Comparison of ENCODE assay signal across 11 cellular contexts in the genomic region with DNA sequence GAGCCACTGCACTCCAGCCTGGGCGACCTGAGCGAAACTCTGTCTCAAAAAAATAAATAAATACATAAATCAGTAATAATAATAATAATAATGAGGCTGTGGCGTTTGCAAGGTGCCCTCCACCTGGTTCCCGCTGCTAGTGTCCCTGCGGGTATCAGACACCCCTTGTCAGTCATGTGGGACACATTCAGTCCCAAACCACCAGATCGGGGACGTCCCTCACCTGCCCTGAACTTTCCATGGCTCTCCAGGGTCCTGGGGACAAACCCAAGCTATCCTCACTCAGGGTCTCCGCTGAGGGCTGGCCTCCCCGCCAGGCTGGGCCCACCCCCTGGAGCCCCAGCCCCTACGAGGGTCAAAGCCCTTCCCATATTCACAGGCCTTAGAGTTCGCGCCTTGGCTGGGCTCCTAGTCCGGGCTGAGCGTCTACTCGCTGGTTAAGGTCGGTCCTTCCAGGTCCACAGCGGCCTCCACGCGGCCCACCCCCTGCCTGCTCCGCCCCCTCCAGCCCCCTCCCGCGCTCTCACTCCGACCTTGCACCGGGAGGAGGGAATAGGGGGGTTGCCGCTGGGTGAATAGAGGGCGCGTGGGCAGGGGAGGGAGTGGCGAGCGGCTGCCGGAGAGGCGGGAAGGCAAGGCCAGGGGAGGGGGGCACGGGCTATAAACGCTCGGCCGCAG. TPM values are rescaled to one million over a fixed set of nuclear protein-coding genes. Genes with fewer than 3 reads are reported as not detected.
DNase-seq lines count a peak whose midpoint lies in the region; ATAC-seq and TF ChIP-seq lines count a peak whose summit lies in the region.
"Had no signal": no experiment of that assay in that cellular context is flagged by ENCODE, and none has a peak within 500 bp of the region (broad histone marks: within the 10 kb centered on the region; RNA-seq: fewer than 3 reads in every experiment).

No MANE protein-coding gene starts in this region.

- H3K4me3 ChIP-seq in kidney epithelial cell (ENCODE audit: low read depth, low read length): peak overlapping the region; percentile 22
- H3K4me3 ChIP-seq in thoracic aorta: peak overlapping the region; percentile 64

- peaks cover 27% of the 10 kb centered on the region for H3K4me1 Mint-ChIP-seq in activated naive CD4-positive, alpha-beta T cell treated with anti-CD3 and anti-CD28 coated beads, Interleukin-2, amount 10 ng/mL, durations not matched to agents 7 days and 5 days

- TF ChIP-seq CTCF in kidney epithelial cell (IDR thresholded peaks at IDR 0.05; ENCODE audit: insufficient read depth, low read length, poor library complexity, severe bottlenecking): no peak
- no peak for TF ChIP-seq CTCF in thoracic aorta (IDR thresholded peaks at IDR 0.05)

- H3K4me1 ChIP-seq in thoracic aorta (ENCODE audit: control insufficient read depth in 1 of 2, low read depth in 2 of 2): peaks cover 19 to 48% of the 10 kb centered on the region in 2 donors
- H3K4me1 ChIP-seq: foreskin keratinocyte had no signal

- CTCF ChIA-PET in activated naive CD4-positive, alpha-beta T cell treated with anti-CD3 and anti-CD28 coated beads, Interleukin-2, amount 10 ng/mL, durations not matched to agents 7 days and 5 days (lab: Charles Lee): interaction anchor here (1.1 to 4.5 kb wide), 3 partner anchors 53 to 75 kb away, joined by 4 to 24 read pairs (median 12); no protein-coding TSS in a partner anchor

- H3K9me3 Mint-ChIP-seq in activated naive CD4-positive, alpha-beta T cell treated with anti-CD3 and anti-CD28 coated beads, Interleukin-2, amount 10 ng/mL, durations not matched to agents 7 days and 5 days: no peaks in the 10 kb centered on the region

- H3K27ac ChIP-seq in thoracic aorta: no peak overlapping the region
- H3K27ac ChIP-seq: foreskin keratinocyte had no signal

- peaks cover 47% of the 10 kb centered on the region for H3K27me3 Mint-ChIP-seq in activated naive CD4-positive, alpha-beta T cell treated with anti-CD3 and anti-CD28 coated beads, Interleukin-2, amount 10 ng/mL, durations not matched to agents 7 days and 5 days

- DNase-seq in activated naive CD4-positive, alpha-beta T cell treated with anti-CD3 and anti-CD28 coated beads, Interleukin-2, amount 10 ng/mL, durations not matched to agents 7 days and 5 days: peak; percentile 41
- no peak for DNase-seq in activated naive CD4-positive, alpha-beta T cell (lab: John Stamatoyannopoulos, UW)
- DNase-seq in UCSD-AML1 (lab: John Stamatoyannopoulos, UW; ENCODE audit: unreplicated experiment): peak; percentile 27
- no peak for DNase-seq in kidney epithelial cell (ENCODE audit: low read depth)
- no peak for DNase-seq in thoracic aorta (ENCODE audit: low spot score)
- DNase-seq: DND-41, foreskin keratinocyte, NCI-H1694 had no signal

- H3K4me3 Mint-ChIP-seq in activated naive CD4-positive, alpha-beta T cell treated with anti-CD3 and anti-CD28 coated beads, Interleukin-2, amount 10 ng/mL, durations not matched to agents 7 days and 5 days: peak overlapping the region; percentile 40

- ATAC-seq in thoracic aorta (ENCODE audit: insufficient number of reproducible peaks, low FRiP score, low read depth): no peak
- no peak for ATAC-seq in HG03439 (IDR thresholded peaks at IDR 0.05; ENCODE audit: unreplicated experiment)
- ATAC-seq in GM19452 (IDR thresholded peaks at IDR 0.05; ENCODE audit: unreplicated experiment): no peak
- ATAC-seq in HG02588 (IDR thresholded peaks at IDR 0.05; ENCODE audit: unreplicated experiment): no peak
- ATAC-seq: foreskin keratinocyte had no signal

- H3K27me3 ChIP-seq in kidney epithelial cell (ENCODE audit: control insufficient read depth, insufficient read depth, low read length): peaks cover 44% of the 10 kb centered on the region
- peaks cover 9% of the 10 kb centered on the region for H3K27me3 ChIP-seq in thoracic aorta (replicated peaks; ENCODE audit: insufficient read depth)

- H3K36me3 Mint-ChIP-seq in activated naive CD4-positive, alpha-beta T cell treated with anti-CD3 and anti-CD28 coated beads, Interleukin-2, amount 10 ng/mL, durations not matched to agents 7 days and 5 days: no peaks in the 10 kb centered on the region

- no peaks in the 10 kb centered on the region for H3K36me3 ChIP-seq in kidney epithelial cell (ENCODE audit: control insufficient read depth, insufficient read depth, low read length)
- no peaks in the 10 kb centered on the region for H3K36me3 ChIP-seq in thoracic aorta

- no peaks in the 10 kb centered on the region for H3K9me3 ChIP-seq in thoracic aorta

- no peak overlapping the region for H3K27ac Mint-ChIP-seq in activated naive CD4-positive, alpha-beta T cell treated with anti-CD3 and anti-CD28 coated beads, Interleukin-2, amount 10 ng/mL, durations not matched to agents 7 days and 5 days

RNA-seq across cellular contexts. Expression of a gene that starts 0.3 kb away (rescaled TPM):
- total RNA-seq in kidney epithelial cell: 0.75 TPM in 1 of 2 replicates, not detected in the other
- not detected for total RNA-seq in thoracic aorta
- total RNA-seq: foreskin keratinocyte had no signal

RNA-seq across cellular contexts. Expression of a gene that starts 3.8 kb away (rescaled TPM):
- total RNA-seq in kidney epithelial cell: 61.5 and 75.0 TPM in 2 replicates
- total RNA-seq in thoracic aorta: 10 to 100 TPM; 37.6 to 42.4 TPM

RNA-seq across cellular contexts. Expression of a gene that starts 9.1 kb away (rescaled TPM):
- total RNA-seq in kidney epithelial cell (24.8 and 27.4 TPM in 2 replicates), thoracic aorta (10 to 100 TPM in 1 of 2 donors, 1 to 10 TPM in 1; 3.3 to 11.2 TPM)

RNA-seq across cellular contexts. Expression of a gene that starts 23.5 kb away (rescaled TPM):
- total RNA-seq in kidney epithelial cell: not detected in 2 replicates
- not detected for total RNA-seq in thoracic aorta
- total RNA-seq: foreskin keratinocyte had no signal

RNA-seq across cellular contexts. Expression of a gene that starts 23.8 kb away (rescaled TPM):
- 40.1 and 41.4 TPM in 2 replicates for total RNA-seq in kidney epithelial cell
- total RNA-seq in thoracic aorta: 10 to 100 TPM; 29.1 to 38.0 TPM

Comparison
In these comparisons a context has a peak if more than half of its experiments do, and no peak if none do; other contexts are left out.
1. DNase-seq: peak in activated naive CD4-positive, alpha-beta T cell treated with anti-CD3 and anti-CD28 coated beads, Interleukin-2, amount 10 ng/mL, durations not matched to agents 7 days and 5 days (single experiment) and UCSD-AML1 (single experiment); none in activated naive CD4-positive, alpha-beta T cell (0 of 4), kidney epithelial cell (single experiment) and thoracic aorta (single experiment).